Comparison of ENCODE assay signal across 1 cellular context in genomic region chr7:17158261-17158660, GRCh38.
TF ChIP-seq lines count a peak whose summit lies in the region.

No MANE protein-coding gene starts in this region.

TF ChIP-seq in GM23338, 12 proteins besides CTCF, POLR2A, EP300 and RAD21 (continued from another document):
- TF ChIP-seq ZNF462 (CRISPR knock-in tag; IDR thresholded peaks at IDR 0.05) (no peak), ZNF114 (CRISPR knock-in tag; IDR thresholded peaks at IDR 0.05) (no peak), ETS1 (IDR thresholded peaks at IDR 0.05) (no peak), POLR2AphosphoS5 (IDR thresholded peaks at IDR 0.05; ENCODE audit: low read depth) (no peak), EZH2phosphoT487 (IDR thresholded peaks at IDR 0.05; ENCODE audit: unreplicated experiment) (no peak), REST (IDR thresholded peaks at IDR 0.05; ENCODE audit: unreplicated experiment) (no peak), CREB1 (CRISPR knock-in tag; IDR thresholded peaks at IDR 0.05; ENCODE audit: low read depth) (no peak), ZNF331 (CRISPR knock-in tag; IDR thresholded peaks at IDR 0.05; ENCODE audit: low read depth) (no peak)
TF ChIP-seq in GM23338: peak in this region for 0.
